ENCODE assay signal across 1 cellular context in the genomic region with DNA sequence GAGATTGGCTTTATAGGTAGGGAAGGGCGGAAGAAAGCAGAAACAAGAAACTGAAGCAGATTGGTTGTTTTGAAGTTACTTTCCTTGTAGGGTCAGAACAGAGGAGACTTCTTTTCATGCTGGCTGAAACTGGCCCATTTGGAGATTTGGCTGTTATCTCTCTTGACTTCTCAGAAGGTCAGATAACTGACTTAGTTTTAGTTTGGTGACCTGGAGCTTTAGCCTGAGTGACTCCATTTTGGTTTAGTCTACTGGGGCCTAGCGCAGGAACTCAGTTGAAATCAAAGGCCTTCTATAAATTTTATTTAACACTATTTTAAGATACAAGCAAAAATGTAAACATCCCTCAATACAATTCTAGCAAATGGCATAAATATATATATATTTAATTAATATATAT.
A peak's percentile ranks its signal among the peaks of the same experiment; 100 is the strongest.
TF ChIP-seq lines count a peak whose summit lies in the region.

No MANE protein-coding gene starts in this region.

TF ChIP-seq in K562, 482 proteins besides CTCF, POLR2A, EP300 and RAD21 (continued from another document and continues in another):
- TF ChIP-seq, protein P1, sequence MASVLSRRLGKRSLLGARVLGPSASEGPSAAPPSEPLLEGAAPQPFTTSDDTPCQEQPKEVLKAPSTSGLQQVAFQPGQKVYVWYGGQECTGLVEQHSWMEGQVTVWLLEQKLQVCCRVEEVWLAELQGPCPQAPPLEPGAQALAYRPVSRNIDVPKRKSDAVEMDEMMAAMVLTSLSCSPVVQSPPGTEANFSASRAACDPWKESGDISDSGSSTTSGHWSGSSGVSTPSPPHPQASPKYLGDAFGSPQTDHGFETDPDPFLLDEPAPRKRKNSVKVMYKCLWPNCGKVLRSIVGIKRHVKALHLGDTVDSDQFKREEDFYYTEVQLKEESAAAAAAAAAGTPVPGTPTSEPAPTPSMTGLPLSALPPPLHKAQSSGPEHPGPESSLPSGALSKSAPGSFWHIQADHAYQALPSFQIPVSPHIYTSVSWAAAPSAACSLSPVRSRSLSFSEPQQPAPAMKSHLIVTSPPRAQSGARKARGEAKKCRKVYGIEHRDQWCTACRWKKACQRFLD (CRISPR knock-in tag; IDR thresholded peaks at IDR 0.05), result peak; percentile 77; the same call in 1 of the 2 replicates
- TF ChIP-seq TEAD2 (tag; IDR thresholded peaks at IDR 0.05) (peak; percentile 67; the same call in 1 of the 2 replicates), BMI1 (IDR thresholded peaks at IDR 0.05; ENCODE audit: low read length) (no peak), ELF1 (tag; IDR thresholded peaks at IDR 0.05) (no peak), KLF13 (tag; IDR thresholded peaks at IDR 0.05; ENCODE audit: borderline replicate concordance, low read depth) (peak; percentile 69; the same call in 1 of the 2 replicates), SLC30A9 (CRISPR knock-in tag; IDR thresholded peaks at IDR 0.05) (no peak), MED1 (CRISPR knock-in tag; IDR thresholded peaks at IDR 0.05; ENCODE audit: borderline replicate concordance) (no peak), ZNF24 (IDR thresholded peaks at IDR 0.05) (no peak), CXXC5 (CRISPR knock-in tag; IDR thresholded peaks at IDR 0.05) (peak; percentile 56), NR4A1 (CRISPR knock-in tag; IDR thresholded peaks at IDR 0.05) (no peak), NR4A1 (tag; IDR thresholded peaks at IDR 0.05) (peak; percentile 90), SMAD4 (CRISPR knock-in tag; conservative IDR thresholded peaks at IDR 0.05) (peak; percentile 53; the same call in 1 of the 2 replicates), FOSL1 (tag; conservative IDR thresholded peaks at IDR 0.05) (no peak), ZNF311 (CRISPR knock-in tag; IDR thresholded peaks at IDR 0.05) (peak; percentile 85; the same call in 1 of the 2 replicates), NCOA2 (IDR thresholded peaks at IDR 0.05; ENCODE audit: partially characterized antibody in 2 of 2) (no peak), ZNF124 (CRISPR knock-in tag; IDR thresholded peaks at IDR 0.05) (no peak), NFE2L1 (tag; IDR thresholded peaks at IDR 0.05; ENCODE audit: borderline replicate concordance, low read depth) (peak; percentile 25; the same call in 1 of the 2 replicates), ZFP30 (CRISPR knock-in tag; IDR thresholded peaks at IDR 0.05; ENCODE audit: borderline replicate concordance) (no peak), MTA3 (IDR thresholded peaks at IDR 0.05; ENCODE audit: borderline replicate concordance) (no peak), CBX5 (IDR thresholded peaks at IDR 0.05; ENCODE audit: borderline replicate concordance, low read depth) (no peak), ZNF3 (CRISPR knock-in tag; IDR thresholded peaks at IDR 0.05) (no peak), TEAD1 (CRISPR knock-in tag; IDR thresholded peaks at IDR 0.05) (peak in 1 of 2 experiments; percentile 91; a peak in 2 of 4 replicates), ZNF644 (tag; IDR thresholded peaks at IDR 0.05; ENCODE audit: low read depth) (peak; percentile 82), HDAC8 (tag; IDR thresholded peaks at IDR 0.05) (no peak), PTTG1 (tag; IDR thresholded peaks at IDR 0.05; ENCODE audit: low read depth) (peak; percentile 83), TAF1 (IDR thresholded peaks at IDR 0.05; ENCODE audit: control insufficient read depth, extremely low read depth, insufficient read depth, low read length, severe bottlenecking) (no peak)
- TF ChIP-seq, protein P2, sequence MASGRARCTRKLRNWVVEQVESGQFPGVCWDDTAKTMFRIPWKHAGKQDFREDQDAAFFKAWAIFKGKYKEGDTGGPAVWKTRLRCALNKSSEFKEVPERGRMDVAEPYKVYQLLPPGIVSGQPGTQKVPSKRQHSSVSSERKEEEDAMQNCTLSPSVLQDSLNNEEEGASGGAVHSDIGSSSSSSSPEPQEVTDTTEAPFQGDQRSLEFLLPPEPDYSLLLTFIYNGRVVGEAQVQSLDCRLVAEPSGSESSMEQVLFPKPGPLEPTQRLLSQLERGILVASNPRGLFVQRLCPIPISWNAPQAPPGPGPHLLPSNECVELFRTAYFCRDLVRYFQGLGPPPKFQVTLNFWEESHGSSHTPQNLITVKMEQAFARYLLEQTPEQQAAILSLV (tag; IDR thresholded peaks at IDR 0.05), result peak; percentile 63
- TF ChIP-seq, protein P3, sequence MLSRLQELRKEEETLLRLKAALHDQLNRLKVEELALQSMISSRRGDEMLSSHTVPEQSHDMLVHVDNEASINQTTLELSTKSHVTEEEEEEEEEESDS (CRISPR knock-in tag; IDR thresholded peaks at IDR 0.05), result no peak
- TF ChIP-seq, protein P4, sequence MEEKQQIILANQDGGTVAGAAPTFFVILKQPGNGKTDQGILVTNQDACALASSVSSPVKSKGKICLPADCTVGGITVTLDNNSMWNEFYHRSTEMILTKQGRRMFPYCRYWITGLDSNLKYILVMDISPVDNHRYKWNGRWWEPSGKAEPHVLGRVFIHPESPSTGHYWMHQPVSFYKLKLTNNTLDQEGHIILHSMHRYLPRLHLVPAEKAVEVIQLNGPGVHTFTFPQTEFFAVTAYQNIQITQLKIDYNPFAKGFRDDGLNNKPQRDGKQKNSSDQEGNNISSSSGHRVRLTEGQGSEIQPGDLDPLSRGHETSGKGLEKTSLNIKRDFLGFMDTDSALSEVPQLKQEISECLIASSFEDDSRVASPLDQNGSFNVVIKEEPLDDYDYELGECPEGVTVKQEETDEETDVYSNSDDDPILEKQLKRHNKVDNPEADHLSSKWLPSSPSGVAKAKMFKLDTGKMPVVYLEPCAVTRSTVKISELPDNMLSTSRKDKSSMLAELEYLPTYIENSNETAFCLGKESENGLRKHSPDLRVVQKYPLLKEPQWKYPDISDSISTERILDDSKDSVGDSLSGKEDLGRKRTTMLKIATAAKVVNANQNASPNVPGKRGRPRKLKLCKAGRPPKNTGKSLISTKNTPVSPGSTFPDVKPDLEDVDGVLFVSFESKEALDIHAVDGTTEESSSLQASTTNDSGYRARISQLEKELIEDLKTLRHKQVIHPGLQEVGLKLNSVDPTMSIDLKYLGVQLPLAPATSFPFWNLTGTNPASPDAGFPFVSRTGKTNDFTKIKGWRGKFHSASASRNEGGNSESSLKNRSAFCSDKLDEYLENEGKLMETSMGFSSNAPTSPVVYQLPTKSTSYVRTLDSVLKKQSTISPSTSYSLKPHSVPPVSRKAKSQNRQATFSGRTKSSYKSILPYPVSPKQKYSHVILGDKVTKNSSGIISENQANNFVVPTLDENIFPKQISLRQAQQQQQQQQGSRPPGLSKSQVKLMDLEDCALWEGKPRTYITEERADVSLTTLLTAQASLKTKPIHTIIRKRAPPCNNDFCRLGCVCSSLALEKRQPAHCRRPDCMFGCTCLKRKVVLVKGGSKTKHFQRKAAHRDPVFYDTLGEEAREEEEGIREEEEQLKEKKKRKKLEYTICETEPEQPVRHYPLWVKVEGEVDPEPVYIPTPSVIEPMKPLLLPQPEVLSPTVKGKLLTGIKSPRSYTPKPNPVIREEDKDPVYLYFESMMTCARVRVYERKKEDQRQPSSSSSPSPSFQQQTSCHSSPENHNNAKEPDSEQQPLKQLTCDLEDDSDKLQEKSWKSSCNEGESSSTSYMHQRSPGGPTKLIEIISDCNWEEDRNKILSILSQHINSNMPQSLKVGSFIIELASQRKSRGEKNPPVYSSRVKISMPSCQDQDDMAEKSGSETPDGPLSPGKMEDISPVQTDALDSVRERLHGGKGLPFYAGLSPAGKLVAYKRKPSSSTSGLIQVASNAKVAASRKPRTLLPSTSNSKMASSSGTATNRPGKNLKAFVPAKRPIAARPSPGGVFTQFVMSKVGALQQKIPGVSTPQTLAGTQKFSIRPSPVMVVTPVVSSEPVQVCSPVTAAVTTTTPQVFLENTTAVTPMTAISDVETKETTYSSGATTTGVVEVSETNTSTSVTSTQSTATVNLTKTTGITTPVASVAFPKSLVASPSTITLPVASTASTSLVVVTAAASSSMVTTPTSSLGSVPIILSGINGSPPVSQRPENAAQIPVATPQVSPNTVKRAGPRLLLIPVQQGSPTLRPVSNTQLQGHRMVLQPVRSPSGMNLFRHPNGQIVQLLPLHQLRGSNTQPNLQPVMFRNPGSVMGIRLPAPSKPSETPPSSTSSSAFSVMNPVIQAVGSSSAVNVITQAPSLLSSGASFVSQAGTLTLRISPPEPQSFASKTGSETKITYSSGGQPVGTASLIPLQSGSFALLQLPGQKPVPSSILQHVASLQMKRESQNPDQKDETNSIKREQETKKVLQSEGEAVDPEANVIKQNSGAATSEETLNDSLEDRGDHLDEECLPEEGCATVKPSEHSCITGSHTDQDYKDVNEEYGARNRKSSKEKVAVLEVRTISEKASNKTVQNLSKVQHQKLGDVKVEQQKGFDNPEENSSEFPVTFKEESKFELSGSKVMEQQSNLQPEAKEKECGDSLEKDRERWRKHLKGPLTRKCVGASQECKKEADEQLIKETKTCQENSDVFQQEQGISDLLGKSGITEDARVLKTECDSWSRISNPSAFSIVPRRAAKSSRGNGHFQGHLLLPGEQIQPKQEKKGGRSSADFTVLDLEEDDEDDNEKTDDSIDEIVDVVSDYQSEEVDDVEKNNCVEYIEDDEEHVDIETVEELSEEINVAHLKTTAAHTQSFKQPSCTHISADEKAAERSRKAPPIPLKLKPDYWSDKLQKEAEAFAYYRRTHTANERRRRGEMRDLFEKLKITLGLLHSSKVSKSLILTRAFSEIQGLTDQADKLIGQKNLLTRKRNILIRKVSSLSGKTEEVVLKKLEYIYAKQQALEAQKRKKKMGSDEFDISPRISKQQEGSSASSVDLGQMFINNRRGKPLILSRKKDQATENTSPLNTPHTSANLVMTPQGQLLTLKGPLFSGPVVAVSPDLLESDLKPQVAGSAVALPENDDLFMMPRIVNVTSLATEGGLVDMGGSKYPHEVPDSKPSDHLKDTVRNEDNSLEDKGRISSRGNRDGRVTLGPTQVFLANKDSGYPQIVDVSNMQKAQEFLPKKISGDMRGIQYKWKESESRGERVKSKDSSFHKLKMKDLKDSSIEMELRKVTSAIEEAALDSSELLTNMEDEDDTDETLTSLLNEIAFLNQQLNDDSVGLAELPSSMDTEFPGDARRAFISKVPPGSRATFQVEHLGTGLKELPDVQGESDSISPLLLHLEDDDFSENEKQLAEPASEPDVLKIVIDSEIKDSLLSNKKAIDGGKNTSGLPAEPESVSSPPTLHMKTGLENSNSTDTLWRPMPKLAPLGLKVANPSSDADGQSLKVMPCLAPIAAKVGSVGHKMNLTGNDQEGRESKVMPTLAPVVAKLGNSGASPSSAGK (IDR thresholded peaks at IDR 0.05), result no peak
- TF ChIP-seq, protein P5, sequence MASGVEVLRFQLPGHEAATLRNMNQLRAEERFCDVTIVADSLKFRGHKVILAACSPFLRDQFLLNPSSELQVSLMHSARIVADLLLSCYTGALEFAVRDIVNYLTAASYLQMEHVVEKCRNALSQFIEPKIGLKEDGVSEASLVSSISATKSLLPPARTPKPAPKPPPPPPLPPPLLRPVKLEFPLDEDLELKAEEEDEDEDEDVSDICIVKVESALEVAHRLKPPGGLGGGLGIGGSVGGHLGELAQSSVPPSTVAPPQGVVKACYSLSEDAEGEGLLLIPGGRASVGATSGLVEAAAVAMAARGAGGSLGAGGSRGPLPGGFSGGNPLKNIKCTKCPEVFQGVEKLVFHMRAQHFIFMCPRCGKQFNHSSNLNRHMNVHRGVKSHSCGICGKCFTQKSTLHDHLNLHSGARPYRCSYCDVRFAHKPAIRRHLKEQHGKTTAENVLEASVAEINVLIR (CRISPR knock-in tag; IDR thresholded peaks at IDR 0.05), result peak; percentile 42; the same call in 1 of the 2 replicates
- TF ChIP-seq, protein P6, sequence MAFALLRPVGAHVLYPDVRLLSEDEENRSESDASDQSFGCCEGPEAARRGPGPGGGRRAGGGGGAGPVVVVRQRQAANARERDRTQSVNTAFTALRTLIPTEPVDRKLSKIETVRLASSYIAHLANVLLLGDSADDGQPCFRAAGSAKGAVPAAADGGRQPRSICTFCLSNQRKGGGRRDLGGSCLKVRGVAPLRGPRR (CRISPR knock-in tag; IDR thresholded peaks at IDR 0.05), result no peak
- TF ChIP-seq, protein P7, sequence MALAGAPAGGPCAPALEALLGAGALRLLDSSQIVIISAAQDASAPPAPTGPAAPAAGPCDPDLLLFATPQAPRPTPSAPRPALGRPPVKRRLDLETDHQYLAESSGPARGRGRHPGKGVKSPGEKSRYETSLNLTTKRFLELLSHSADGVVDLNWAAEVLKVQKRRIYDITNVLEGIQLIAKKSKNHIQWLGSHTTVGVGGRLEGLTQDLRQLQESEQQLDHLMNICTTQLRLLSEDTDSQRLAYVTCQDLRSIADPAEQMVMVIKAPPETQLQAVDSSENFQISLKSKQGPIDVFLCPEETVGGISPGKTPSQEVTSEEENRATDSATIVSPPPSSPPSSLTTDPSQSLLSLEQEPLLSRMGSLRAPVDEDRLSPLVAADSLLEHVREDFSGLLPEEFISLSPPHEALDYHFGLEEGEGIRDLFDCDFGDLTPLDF (CRISPR knock-in tag; IDR thresholded peaks at IDR 0.05), result no peak
- TF ChIP-seq, protein P8, sequence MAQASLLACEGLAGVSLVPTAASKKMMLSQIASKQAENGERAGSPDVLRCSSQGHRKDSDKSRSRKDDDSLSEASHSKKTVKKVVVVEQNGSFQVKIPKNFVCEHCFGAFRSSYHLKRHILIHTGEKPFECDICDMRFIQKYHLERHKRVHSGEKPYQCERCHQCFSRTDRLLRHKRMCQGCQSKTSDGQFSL (CRISPR knock-in tag; IDR thresholded peaks at IDR 0.05), result no peak
- TF ChIP-seq, protein P8 (tag; IDR thresholded peaks at IDR 0.05), result peak in 1 of 2 experiments; percentile 63; a peak in 1 of 4 replicates
- TF ChIP-seq, protein P9, sequence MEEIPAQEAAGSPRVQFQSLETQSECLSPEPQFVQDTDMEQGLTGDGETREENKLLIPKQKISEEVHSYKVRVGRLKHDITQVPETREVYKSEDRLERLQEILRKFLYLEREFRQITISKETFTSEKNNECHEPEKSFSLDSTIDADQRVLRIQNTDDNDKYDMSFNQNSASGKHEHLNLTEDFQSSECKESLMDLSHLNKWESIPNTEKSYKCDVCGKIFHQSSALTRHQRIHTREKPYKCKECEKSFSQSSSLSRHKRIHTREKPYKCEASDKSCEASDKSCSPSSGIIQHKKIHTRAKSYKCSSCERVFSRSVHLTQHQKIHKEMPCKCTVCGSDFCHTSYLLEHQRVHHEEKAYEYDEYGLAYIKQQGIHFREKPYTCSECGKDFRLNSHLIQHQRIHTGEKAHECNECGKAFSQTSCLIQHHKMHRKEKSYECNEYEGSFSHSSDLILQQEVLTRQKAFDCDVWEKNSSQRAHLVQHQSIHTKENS (CRISPR knock-in tag; IDR thresholded peaks at IDR 0.05), result no peak
- TF ChIP-seq, protein P10, sequence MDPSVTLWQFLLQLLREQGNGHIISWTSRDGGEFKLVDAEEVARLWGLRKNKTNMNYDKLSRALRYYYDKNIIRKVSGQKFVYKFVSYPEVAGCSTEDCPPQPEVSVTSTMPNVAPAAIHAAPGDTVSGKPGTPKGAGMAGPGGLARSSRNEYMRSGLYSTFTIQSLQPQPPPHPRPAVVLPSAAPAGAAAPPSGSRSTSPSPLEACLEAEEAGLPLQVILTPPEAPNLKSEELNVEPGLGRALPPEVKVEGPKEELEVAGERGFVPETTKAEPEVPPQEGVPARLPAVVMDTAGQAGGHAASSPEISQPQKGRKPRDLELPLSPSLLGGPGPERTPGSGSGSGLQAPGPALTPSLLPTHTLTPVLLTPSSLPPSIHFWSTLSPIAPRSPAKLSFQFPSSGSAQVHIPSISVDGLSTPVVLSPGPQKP (CRISPR knock-in tag; IDR thresholded peaks at IDR 0.05), result no peak
- TF ChIP-seq, protein P11, sequence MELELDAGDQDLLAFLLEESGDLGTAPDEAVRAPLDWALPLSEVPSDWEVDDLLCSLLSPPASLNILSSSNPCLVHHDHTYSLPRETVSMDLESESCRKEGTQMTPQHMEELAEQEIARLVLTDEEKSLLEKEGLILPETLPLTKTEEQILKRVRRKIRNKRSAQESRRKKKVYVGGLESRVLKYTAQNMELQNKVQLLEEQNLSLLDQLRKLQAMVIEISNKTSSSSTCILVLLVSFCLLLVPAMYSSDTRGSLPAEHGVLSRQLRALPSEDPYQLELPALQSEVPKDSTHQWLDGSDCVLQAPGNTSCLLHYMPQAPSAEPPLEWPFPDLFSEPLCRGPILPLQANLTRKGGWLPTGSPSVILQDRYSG (tag; conservative IDR thresholded peaks at IDR 0.05; ENCODE audit: low read depth), result 0 out of 2 replicates have a peak, but pooled peaks have one; percentile 31
